Comparison of ENCODE assay signal across 11 cellular contexts in genomic region chr15:53716909-53717878, GRCh38. TPM values are rescaled to one million over a fixed set of nuclear protein-coding genes. Genes with fewer than 3 reads are reported as not detected.
DNase-seq lines count a peak whose midpoint lies in the region; ATAC-seq and TF ChIP-seq lines count a peak whose summit lies in the region.
"Had no signal": no experiment of that assay in that cellular context is flagged by ENCODE, and none has a peak within 500 bp of the region (broad histone marks: within the 10 kb centered on the region; RNA-seq: fewer than 3 reads in every experiment).

No MANE protein-coding gene starts in this region.

- ATAC-seq in GM21619 (IDR thresholded peaks at IDR 0.05; ENCODE audit: unreplicated experiment): no peak
- ATAC-seq in activated T-helper 17 cell treated with anti-CD3 and anti-CD28 coated beads, Interleukin-2, amount 50 U/mL, for 72 hours (replicated peaks): no peak
- ATAC-seq: K562 had no signal

- no peak overlapping the region for H3K27ac Mint-ChIP-seq in activated T-helper 17 cell treated with anti-CD3 and anti-CD28 coated beads, Interleukin-2, amount 50 U/mL, for 72 hours

- H3K4me1 Mint-ChIP-seq in activated T-helper 17 cell treated with anti-CD3 and anti-CD28 coated beads, Interleukin-2, amount 50 U/mL, for 72 hours: no peaks in the 10 kb centered on the region

- peak; percentile 28 for DNase-seq in NCI-H1105 treated with DMSO at 0.1 percent for 48 hours (lab: John Stamatoyannopoulos, UW)
- no peak for DNase-seq in NCI-H1105 (lab: John Stamatoyannopoulos, UW)
- peak; percentile 61 for DNase-seq in NCI-H2227 treated with DMSO at 0.1 percent for 48 hours (lab: John Stamatoyannopoulos, UW)
- peak; percentile 7 for DNase-seq in choroid plexus epithelial cell (ENCODE audit: low read depth)
- DNase-seq in pons (ENCODE audit: low spot score): peak; percentile 52
- no peak for DNase-seq in T-helper 1 cell
- DNase-seq: esophagus squamous epithelium had no signal

- no peaks in the 10 kb centered on the region for H3K36me3 Mint-ChIP-seq in activated T-helper 17 cell treated with anti-CD3 and anti-CD28 coated beads, Interleukin-2, amount 50 U/mL, for 72 hours (ENCODE audit: low read depth)

- no peaks in the 10 kb centered on the region for H3K9me3 Mint-ChIP-seq in activated T-helper 17 cell treated with anti-CD3 and anti-CD28 coated beads, Interleukin-2, amount 50 U/mL, for 72 hours

- no peak overlapping the region for H3K4me3 ChIP-seq in choroid plexus epithelial cell (ENCODE audit: low read depth, low read length)
- H3K4me3 ChIP-seq: esophagus squamous epithelium, K562 had no signal

- H3K4me3 Mint-ChIP-seq in activated T-helper 17 cell treated with anti-CD3 and anti-CD28 coated beads, Interleukin-2, amount 50 U/mL, for 72 hours: no peak overlapping the region

- H3K27me3 Mint-ChIP-seq in activated T-helper 17 cell treated with anti-CD3 and anti-CD28 coated beads, Interleukin-2, amount 50 U/mL, for 72 hours: no peaks in the 10 kb centered on the region

- TF ChIP-seq CTCF in choroid plexus epithelial cell (conservative IDR thresholded peaks at IDR 0.05; ENCODE audit: low read depth, low read length): peak; percentile 21

RNA-seq across cellular contexts. Expression of gene WDR72, which starts 42.3 kb away (rescaled TPM):
- under 1 TPM in 1 of 2 donors, not detected in 1; 0.15 TPM for total RNA-seq in activated T-helper 17 cell treated with anti-CD3 and anti-CD28 coated beads, Interleukin-2, amount 50 U/mL, for 72 hours
- total RNA-seq: K562, omental fat pad had no signal

Comparison
In these comparisons a context has a peak if more than half of its experiments do, and no peak if none do; other contexts are left out.
1. DNase-seq: peak in NCI-H1105 treated with DMSO at 0.1 percent for 48 hours (single experiment), NCI-H2227 treated with DMSO at 0.1 percent for 48 hours (single experiment), choroid plexus epithelial cell (single experiment) and pons (single experiment); none in NCI-H1105 (single experiment) and T-helper 1 cell (0 of 5).